7 cellular contexts compared by ENCODE assay signal in genomic region chrX:53831662-53832635, GRCh38.
DNase-seq lines count a peak whose midpoint lies in the region; ATAC-seq, FAIRE-seq and TF ChIP-seq lines count a peak whose summit lies in the region.

No MANE protein-coding gene starts in this region.

- TF ChIP-seq CTCF in endothelial cell (IDR thresholded peaks at IDR 0.05; ENCODE audit: unreplicated experiment) (no peak), osteocyte (IDR thresholded peaks at IDR 0.05) (peak; percentile 46)

- no peaks in the 10 kb centered on the region for H3K27me3 Mint-ChIP-seq in activated CD4-positive, alpha-beta T cell treated with anti-CD3 and anti-CD28 coated beads, Interleukin-2, amount 10 ng/mL, durations not matched to agents 24 days and 14 days
- H3K27me3 Mint-ChIP-seq in endothelial cell (ENCODE audit: unreplicated experiment), result no peaks in the 10 kb centered on the region
- H3K27me3 Mint-ChIP-seq in osteocyte (ENCODE audit: unreplicated experiment), result peaks cover 5% of the 10 kb centered on the region

- peak; percentile 4 for DNase-seq in NCI-H128 (lab: John Stamatoyannopoulos, UW; ENCODE audit: unreplicated experiment)
- peak; percentile 85 for DNase-seq in activated CD4-positive, alpha-beta T cell treated with anti-CD3 and anti-CD28 coated beads, Interleukin-2, amount 10 ng/mL, durations not matched to agents 24 days and 14 days
- DNase-seq in endothelial cell (ENCODE audit: low spot score), result peak; percentile 42
- no peak for DNase-seq in osteocyte (ENCODE audit: extremely low spot score, unreplicated experiment)
- DNase-seq in DMS153 treated with DMSO at 0.1 percent for 48 hours (lab: John Stamatoyannopoulos, UW; ENCODE audit: unreplicated experiment), result no peak

- H3K36me3 Mint-ChIP-seq in activated CD4-positive, alpha-beta T cell treated with anti-CD3 and anti-CD28 coated beads, Interleukin-2, amount 10 ng/mL, durations not matched to agents 24 days and 14 days (ENCODE audit: low read depth), result no peaks in the 10 kb centered on the region
- H3K36me3 Mint-ChIP-seq in endothelial cell (ENCODE audit: low read depth, unreplicated experiment), result no peaks in the 10 kb centered on the region
- H3K36me3 Mint-ChIP-seq in osteocyte (ENCODE audit: unreplicated experiment), result no peaks in the 10 kb centered on the region

- no peaks in the 10 kb centered on the region for H3K9me3 Mint-ChIP-seq in activated CD4-positive, alpha-beta T cell treated with anti-CD3 and anti-CD28 coated beads, Interleukin-2, amount 10 ng/mL, durations not matched to agents 24 days and 14 days
- H3K9me3 Mint-ChIP-seq in endothelial cell (ENCODE audit: unreplicated experiment) (no peaks in the 10 kb centered on the region), osteocyte (ENCODE audit: unreplicated experiment) (peaks cover 10% of the 10 kb centered on the region)

- H3K4me3 Mint-ChIP-seq in activated CD4-positive, alpha-beta T cell treated with anti-CD3 and anti-CD28 coated beads, Interleukin-2, amount 10 ng/mL, durations not matched to agents 24 days and 14 days, result peak overlapping the region; percentile 64
- H3K4me3 Mint-ChIP-seq in endothelial cell (ENCODE audit: unreplicated experiment), result no peak overlapping the region
- H3K4me3 Mint-ChIP-seq in osteocyte (ENCODE audit: unreplicated experiment), result no peak overlapping the region

- H3K27ac Mint-ChIP-seq in activated CD4-positive, alpha-beta T cell treated with anti-CD3 and anti-CD28 coated beads, Interleukin-2, amount 10 ng/mL, durations not matched to agents 24 days and 14 days, result peak overlapping the region; percentile 62
- H3K27ac Mint-ChIP-seq in endothelial cell (ENCODE audit: unreplicated experiment), result no peak overlapping the region
- no peak overlapping the region for H3K27ac Mint-ChIP-seq in osteocyte (ENCODE audit: unreplicated experiment)

- FAIRE-seq in G401.6 (lab: Jason Lieb, UNC), result peak; percentile 95

- intact Hi-C loops in activated CD4-positive, alpha-beta T cell treated with anti-CD3 and anti-CD28 coated beads, Interleukin-2, amount 10 ng/mL, durations not matched to agents 24 days and 14 days (cut with micrococcal nuclease), result loop anchor here (2.0 to 10.0 kb wide), 3 partner anchors 77 to 151 kb away; no protein-coding TSS in a partner anchor

- H3K4me1 Mint-ChIP-seq in activated CD4-positive, alpha-beta T cell treated with anti-CD3 and anti-CD28 coated beads, Interleukin-2, amount 10 ng/mL, durations not matched to agents 24 days and 14 days, result peaks cover 10% of the 10 kb centered on the region
- no peaks in the 10 kb centered on the region for H3K4me1 Mint-ChIP-seq in endothelial cell (ENCODE audit: unreplicated experiment)
- H3K4me1 Mint-ChIP-seq in osteocyte (ENCODE audit: unreplicated experiment), result no peaks in the 10 kb centered on the region

- ATAC-seq in GM21825 (IDR thresholded peaks at IDR 0.05; ENCODE audit: unreplicated experiment), result peak; percentile 83

Comparison
In these comparisons a context has a peak if more than half of its experiments do, and no peak if none do; other contexts are left out.
1. DNase-seq: peak in NCI-H128 (single experiment), activated CD4-positive, alpha-beta T cell treated with anti-CD3 and anti-CD28 coated beads, Interleukin-2, amount 10 ng/mL, durations not matched to agents 24 days and 14 days (single experiment) and endothelial cell (single experiment); none in osteocyte (single experiment) and DMS153 treated with DMSO at 0.1 percent for 48 hours (single experiment).